Comparison of ENCODE assay signal across 1 cellular context in the genomic region with DNA sequence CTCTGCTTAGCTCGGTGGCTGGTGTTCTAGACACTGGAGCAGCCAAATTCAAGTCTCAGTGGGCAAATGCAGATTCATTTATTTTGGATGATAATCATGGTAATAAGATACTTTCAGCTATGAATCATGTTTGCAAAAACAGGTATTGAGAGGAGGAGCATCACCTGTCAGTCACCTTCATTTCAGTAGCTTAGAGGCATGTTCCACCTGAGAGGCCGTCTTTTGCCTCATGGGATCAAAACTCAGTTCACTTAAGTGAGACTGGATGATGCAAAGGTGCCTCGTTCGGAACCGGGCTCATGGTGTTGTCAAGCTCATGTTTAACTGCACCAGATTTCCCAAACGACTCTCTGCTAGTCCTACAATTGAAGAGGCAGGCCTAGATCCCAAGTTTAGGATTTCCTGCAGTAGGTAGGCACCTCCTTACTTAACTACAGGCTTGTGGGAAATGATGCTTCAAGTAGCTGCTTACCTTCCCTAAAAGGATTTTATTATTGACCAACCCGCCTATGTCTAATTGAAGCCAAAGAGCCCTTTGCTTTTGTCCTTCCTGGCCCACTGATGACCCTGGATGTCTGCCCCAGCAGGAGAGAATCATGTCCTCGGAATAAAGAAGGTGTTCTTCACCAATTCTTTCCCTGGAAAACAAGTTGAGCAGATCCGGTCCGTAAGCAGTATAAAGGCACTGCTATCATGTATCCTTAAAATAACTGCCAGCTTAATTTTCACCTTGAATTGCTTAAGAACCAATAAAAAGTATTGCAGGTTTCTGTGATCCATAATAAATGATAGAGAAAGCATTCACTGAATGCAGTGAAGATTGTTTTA.
TF ChIP-seq lines count a peak whose summit lies in the region.

No MANE protein-coding gene starts in this region.

TF ChIP-seq in endothelial cell of umbilical vein, 7 proteins besides CTCF, POLR2A, EP300 and RAD21:
- TF ChIP-seq JUN (IDR thresholded peaks at IDR 0.05; ENCODE audit: borderline replicate concordance, insufficient read depth, insufficient read length, low read depth) = no peak
- TF ChIP-seq EZH2 (IDR thresholded peaks at IDR 0.05; ENCODE audit: borderline replicate concordance, low read depth, low read length, severe bottlenecking) = no peak
- no peak for TF ChIP-seq POLR2AphosphoS5 (IDR thresholded peaks at IDR 0.05; ENCODE audit: insufficient read depth, low read depth, low read length)
- TF ChIP-seq GATA2 (IDR thresholded peaks at IDR 0.05; ENCODE audit: insufficient read depth, insufficient read length, low read depth, low read length) = no peak
- TF ChIP-seq, protein P1, sequence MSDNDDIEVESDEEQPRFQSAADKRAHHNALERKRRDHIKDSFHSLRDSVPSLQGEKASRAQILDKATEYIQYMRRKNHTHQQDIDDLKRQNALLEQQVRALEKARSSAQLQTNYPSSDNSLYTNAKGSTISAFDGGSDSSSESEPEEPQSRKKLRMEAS (IDR thresholded peaks at IDR 0.05; ENCODE audit: insufficient read depth, insufficient read length) = no peak
- TF ChIP-seq FOS (IDR thresholded peaks at IDR 0.05; ENCODE audit: borderline replicate concordance, insufficient read depth, low read length) = no peak
- TF ChIP-seq MYC (IDR thresholded peaks at IDR 0.05; ENCODE audit: low read depth, low read length) = no peak
